13 cellular contexts compared by ENCODE assay signal in the genomic region with DNA sequence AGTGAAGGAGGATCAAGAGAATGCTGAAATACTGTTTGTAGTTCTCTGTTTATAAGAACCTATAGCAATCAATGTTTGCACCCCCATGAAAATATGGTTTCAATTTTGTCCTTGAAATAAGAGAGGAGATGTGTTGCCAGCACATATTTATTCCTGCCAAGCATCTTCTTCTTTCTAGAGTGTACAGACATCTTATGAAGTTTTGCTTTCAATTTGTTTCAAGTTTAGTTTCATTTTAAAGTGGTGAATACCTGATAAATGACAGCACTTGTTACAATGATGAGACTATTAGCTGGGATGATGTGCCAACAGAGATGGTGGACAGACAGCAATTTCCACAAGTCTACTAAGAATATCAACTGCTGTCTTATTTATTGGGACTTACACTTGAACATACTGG. TPM values are rescaled to one million over a fixed set of nuclear protein-coding genes. Genes with fewer than 3 reads are reported as not detected.
A peak's percentile ranks its signal among the peaks of the same experiment; 100 is the strongest.
DNase-seq lines count a peak whose midpoint lies in the region; ATAC-seq, FAIRE-seq and TF ChIP-seq lines count a peak whose summit lies in the region.
"Had no signal": no experiment of that assay in that cellular context is flagged by ENCODE, and none has a peak within 500 bp of the region (broad histone marks: within the 10 kb centered on the region; RNA-seq: fewer than 3 reads in every experiment).

No MANE protein-coding gene starts in this region.

- POLR2A ChIA-PET in A673 (lab: Charles Lee; ENCODE audit: low non-redundant PET): no interaction called here

- no peaks in the 10 kb centered on the region for H3K9me2 ChIP-seq in Karpas-422 (replicated peaks; ENCODE audit: insufficient read depth, low read length)

- H3K9me3 ChIP-seq in DND-41 (ENCODE audit: insufficient read depth, low read length, severe bottlenecking) (no peaks in the 10 kb centered on the region), A673 (ENCODE audit: low read depth, low read length, poor library complexity, severe bottlenecking) (no peaks in the 10 kb centered on the region), Karpas-422 (ENCODE audit: low read length) (no peaks in the 10 kb centered on the region)
- H3K9me3 ChIP-seq: heart left ventricle, prostate gland had no signal

- H3K4me3 ChIP-seq in DND-41 (ENCODE audit: low read depth in 1 of 2, low read length in 2 of 2) (no peak overlapping the region), A673 (ENCODE audit: low read depth, low read length, poor library complexity, severe bottlenecking) (no peak overlapping the region), Karpas-422 (ENCODE audit: low read length) (no peak overlapping the region)
- H3K4me3 ChIP-seq: heart left ventricle, prostate gland had no signal

- H3K36me3 ChIP-seq in DND-41 (ENCODE audit: insufficient read depth, low read length) (no peaks in the 10 kb centered on the region), A673 (ENCODE audit: insufficient read depth, low read length, poor library complexity, severe bottlenecking) (no peaks in the 10 kb centered on the region), Karpas-422 (ENCODE audit: insufficient read depth, low read length) (no peaks in the 10 kb centered on the region)
- H3K36me3 ChIP-seq: heart left ventricle, prostate gland had no signal

- H3K4me1 ChIP-seq in DND-41 (ENCODE audit: insufficient read depth, low read length) (no peaks in the 10 kb centered on the region), A673 (ENCODE audit: insufficient read depth, low read length, poor library complexity, severe bottlenecking) (no peaks in the 10 kb centered on the region), Karpas-422 (ENCODE audit: low read length) (no peaks in the 10 kb centered on the region)
- H3K4me1 ChIP-seq: heart left ventricle, prostate gland had no signal

- no peaks in the 10 kb centered on the region for H4K20me1 ChIP-seq in DND-41 (ENCODE audit: insufficient read depth, low read length)
- H4K20me1 ChIP-seq in Karpas-422 (ENCODE audit: insufficient read depth, low read depth, low read length): no peaks in the 10 kb centered on the region

- CTCF ChIA-PET in A673 (lab: Charles Lee): no interaction called here

- FAIRE-seq in RCC 7860 (lab: Jason Lieb, UNC): no peak

- H3K4me2 ChIP-seq in DND-41 (ENCODE audit: insufficient read depth, low read length) (no peak overlapping the region), Karpas-422 (ENCODE audit: low read depth, low read length, poor library complexity, severe bottlenecking) (no peak overlapping the region)

- no peaks in the 10 kb centered on the region for H3K79me2 ChIP-seq in DND-41 (ENCODE audit: insufficient read depth, low read length)
- no peaks in the 10 kb centered on the region for H3K79me2 ChIP-seq in Karpas-422 (ENCODE audit: low read length)

- no peak overlapping the region for H3K9ac ChIP-seq in DND-41 (ENCODE audit: low read depth, low read length)
- H3K9ac ChIP-seq in Karpas-422 (ENCODE audit: low read length): no peak overlapping the region

- 0 out of 3 replicates have a peak, but pooled peaks have one; percentile 27 for ATAC-seq in DND-41 (ENCODE audit: insufficient read depth, low read depth)
- peak; percentile 90 for ATAC-seq in GM19324 (IDR thresholded peaks at IDR 0.05; ENCODE audit: low FRiP score, unreplicated experiment)
- ATAC-seq in HG02763 (IDR thresholded peaks at IDR 0.05; ENCODE audit: unreplicated experiment): peak; percentile 71
- ATAC-seq in HG03520 (IDR thresholded peaks at IDR 0.05; ENCODE audit: unreplicated experiment): peak; percentile 86
- ATAC-seq: heart left ventricle had no signal

- no peak overlapping the region for H2AFZ ChIP-seq in DND-41 (ENCODE audit: low read depth, low read length)
- H2AFZ ChIP-seq in Karpas-422 (ENCODE audit: low read length): no peak overlapping the region

- BruUV-seq in A673 (replicated peaks; lab: Mats Ljungman, UMichigan): no TSS peak

- intact Hi-C loops in A673 (cut with micrococcal nuclease; ENCODE audit: unreplicated experiment): no loop called here

- H3K27ac ChIP-seq in DND-41 (ENCODE audit: low read length) (no peak overlapping the region), A673 (ENCODE audit: low read depth, low read length, poor library complexity, severe bottlenecking) (no peak overlapping the region), Karpas-422 (ENCODE audit: low read length) (no peak overlapping the region)
- H3K27ac ChIP-seq: heart left ventricle, prostate gland had no signal

- H3K27me3 ChIP-seq in DND-41 (ENCODE audit: insufficient read depth, low read length, poor library complexity) (no peaks in the 10 kb centered on the region), A673 (replicated peaks; ENCODE audit: insufficient read depth, low read depth, low read length, poor library complexity) (no peaks in the 10 kb centered on the region), Karpas-422 (ENCODE audit: low read length) (no peaks in the 10 kb centered on the region)
- H3K27me3 ChIP-seq: heart left ventricle had no signal

- DNase-seq in DND-41 (no peak), A673 (ENCODE audit: low spot score) (no peak), Karpas-422 (no peak), NCI-H2196 treated with DMSO at 0.1 percent for 48 hours (lab: John Stamatoyannopoulos, UW; ENCODE audit: unreplicated experiment) (no peak), RCC 7860 (ENCODE audit: low spot score) (no peak)
- DNase-seq: activated naive CD4-positive, alpha-beta T cell; heart left ventricle; NCI-H1417; trophoblast cell had no signal

- TF ChIP-seq CTCF in DND-41 (IDR thresholded peaks at IDR 0.05; ENCODE audit: borderline replicate concordance, extremely low read depth, low read length, poor library complexity, severe bottlenecking) (no peak), A673 (conservative IDR thresholded peaks at IDR 0.05; ENCODE audit: low read depth, low read length) (no peak)

RNA-seq across cellular contexts. Expression of a gene that starts 39.2 kb away (rescaled TPM):
- total RNA-seq in A673 (2021): 78.4 and 88.0 TPM in 2 replicates
- total RNA-seq in Karpas-422 (2014; rRNA removed; shearing (Covaris generic); ENCODE audit: low replicate concordance): 13.6 and 14.3 TPM in 2 replicates

Comparison
In these comparisons a context has a peak if more than half of its experiments do, and no peak if none do; other contexts are left out.
1. ATAC-seq: peak in every context shown above with its lines; median percentile 90 in GM19324; 86 in HG03520; 71 in HG02763; 27 in DND-41.